14 cellular contexts compared by ENCODE assay signal in the genomic region with DNA sequence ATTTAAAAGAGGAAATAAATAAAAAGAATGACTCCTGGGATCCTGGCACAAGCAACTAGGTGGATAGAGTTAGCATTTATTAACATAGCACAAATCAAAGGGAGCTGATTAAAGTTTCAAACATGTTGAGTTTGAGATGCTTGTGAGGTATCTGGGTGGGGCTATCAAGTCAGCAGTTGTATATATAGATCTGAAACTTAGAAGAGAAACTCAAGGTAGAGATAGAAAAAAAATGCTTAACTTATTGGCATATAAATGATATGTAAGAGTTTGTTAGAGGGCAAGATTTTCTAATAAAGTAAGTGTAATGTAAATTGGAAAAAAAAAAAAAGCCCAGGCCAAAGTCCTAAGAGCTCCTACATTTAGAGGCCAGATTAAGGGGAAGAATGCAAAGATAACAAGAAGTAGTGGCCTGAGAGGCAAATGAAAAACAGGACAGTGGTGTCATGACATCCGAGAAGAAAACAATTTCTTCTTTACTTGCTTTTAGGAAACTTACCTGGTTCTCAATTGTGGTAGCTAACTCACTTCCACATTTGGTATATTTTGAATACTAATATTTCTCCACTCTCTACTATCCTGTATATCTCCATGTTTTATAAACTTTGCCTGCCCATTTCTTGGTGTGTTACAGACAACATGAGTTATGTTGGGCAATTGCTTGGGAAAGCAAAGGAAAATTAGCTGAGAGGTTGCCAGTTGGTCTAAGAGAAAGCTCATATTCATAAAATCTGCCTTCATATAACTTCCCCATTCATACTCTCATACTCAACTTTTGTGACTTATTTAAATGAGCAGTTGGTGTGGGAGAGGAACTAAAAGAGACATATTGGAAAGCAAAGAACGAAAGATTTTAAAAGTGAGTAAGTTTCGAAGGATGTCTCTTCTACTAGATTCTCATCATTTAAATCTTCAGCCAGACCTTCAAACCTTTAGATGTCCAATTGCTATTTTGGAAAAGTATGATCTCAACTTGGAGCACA.
DNase-seq lines count a peak whose midpoint lies in the region; ATAC-seq lines count a peak whose summit lies in the region.
"Had no signal": no experiment of that assay in that cellular context is flagged by ENCODE, and none has a peak within 500 bp of the region (broad histone marks: within the 10 kb centered on the region; RNA-seq: fewer than 3 reads in every experiment).

No MANE protein-coding gene starts in this region.

- no peak overlapping the region for H3K4ac ChIP-seq in mesendoderm (ENCODE audit: low read depth, low read length)

- H3K27me3 ChIP-seq in mesendoderm (ENCODE audit: insufficient read depth, low read length, poor library complexity) = no peaks in the 10 kb centered on the region
- H3K27me3 ChIP-seq: sigmoid colon had no signal

- ATAC-seq in GM19035 (IDR thresholded peaks at IDR 0.05; ENCODE audit: unreplicated experiment) (peak; percentile 43), HG02588 (IDR thresholded peaks at IDR 0.05; ENCODE audit: unreplicated experiment) (peak; percentile 55), HG03432 (IDR thresholded peaks at IDR 0.05; ENCODE audit: unreplicated experiment) (peak; percentile 55), naive B cell (ENCODE audit: low read depth in 2 of 2) (peak; percentile 71 to 75)
- ATAC-seq: natural killer cell had no signal

- no peak overlapping the region for H3K23ac ChIP-seq in mesendoderm (ENCODE audit: low read length)

- peak overlapping the region; percentile 57 to 86 (median 81) for H3K27ac Mint-ChIP-seq in naive B cell
- H3K27ac Mint-ChIP-seq: natural killer cell had no signal

- peaks cover 5 to 7% (median 6%) of the 10 kb centered on the region in 3 donors for H3K27me3 Mint-ChIP-seq in naive B cell

- intact Hi-C loops in posterior vena cava (cut with DNase I) = no loop called here

- no peak overlapping the region for H3K9ac ChIP-seq in mesendoderm (ENCODE audit: low read length)

- no peak overlapping the region for H3K18ac ChIP-seq in mesendoderm (ENCODE audit: low read length)

- H3K4me2 ChIP-seq in mesendoderm (ENCODE audit: low read length) = no peak overlapping the region

- peaks cover 27 to 48% (median 43%) of the 10 kb centered on the region in 3 donors for H3K4me1 Mint-ChIP-seq in naive B cell
- H3K4me1 Mint-ChIP-seq: natural killer cell had no signal

- no peak overlapping the region for H3K27ac ChIP-seq in mesendoderm (ENCODE audit: low read depth, low read length)
- H3K27ac ChIP-seq: sigmoid colon had no signal

- H4K5ac ChIP-seq in mesendoderm (ENCODE audit: low read length) = no peak overlapping the region

- peaks cover 0 to 19% of the 10 kb centered on the region in 2 donors for H3K36me3 Mint-ChIP-seq in naive B cell

- no peak overlapping the region for H2AK5ac ChIP-seq in mesendoderm (ENCODE audit: low read length)

- H4K8ac ChIP-seq in mesendoderm (ENCODE audit: low read depth, low read length) = no peak overlapping the region

- H3K4me3 ChIP-seq in mesendoderm (ENCODE audit: low read length) = no peak overlapping the region
- H3K4me3 ChIP-seq: sigmoid colon had no signal

- DNase-seq in naive B cell = peak; percentile 24
- no peak for DNase-seq in GM19240 (ENCODE audit: insufficient read length, low spot score)
- DNase-seq in mesendoderm = no peak
- no peak for DNase-seq in posterior vena cava (ENCODE audit: low spot score)
- DNase-seq in NCI-H1436 treated with DMSO at 0.1 percent for 48 hours (lab: John Stamatoyannopoulos, UW) = no peak
- DNase-seq: activated T-cell treated with anti-CD3 and anti-CD28 coated beads, Interleukin-2, amount 50 U/mL, for 1 hour; kidney; natural killer cell; NCI-H1092 treated with DMSO at 0.1 percent for 48 hours; SIG-M5; sigmoid colon had no signal

- H3K4me3 Mint-ChIP-seq in naive B cell = peak overlapping the region in 7 of 8 donors; percentile 7 to 78 (median 59)
- H3K4me3 Mint-ChIP-seq: natural killer cell had no signal

- H3K56ac ChIP-seq in mesendoderm (ENCODE audit: low read length) = no peak overlapping the region

- no peaks in the 10 kb centered on the region for H3K79me1 ChIP-seq in mesendoderm (ENCODE audit: low read length)

- H3K36me3 ChIP-seq in mesendoderm (ENCODE audit: control insufficient read depth, insufficient read depth, low read length) = no peaks in the 10 kb centered on the region
- H3K36me3 ChIP-seq: sigmoid colon had no signal

- H3K4me1 ChIP-seq in mesendoderm (ENCODE audit: control insufficient read depth, low read depth, low read length) = no peaks in the 10 kb centered on the region

- H2BK120ac ChIP-seq in mesendoderm (ENCODE audit: low read depth, low read length) = no peak overlapping the region

- H3K79me2 ChIP-seq in mesendoderm (ENCODE audit: control insufficient read depth, insufficient read depth, low read length) = no peaks in the 10 kb centered on the region

- no CpG with 5 or more reads among the region's 3 CpGs for WGBS in mesendoderm (ENCODE audit: extremely low coverage, insufficient coverage, low lambda C conversion rate)

- H3K9me3 Mint-ChIP-seq in naive B cell = peaks cover 4 to 26% (median 16%) of the 10 kb centered on the region in 7 donors

- H2BK5ac ChIP-seq in mesendoderm (ENCODE audit: low read length) = no peak overlapping the region

- H2BK15ac ChIP-seq in mesendoderm (replicated peaks; ENCODE audit: low read depth) = no peak overlapping the region
